8 cellular contexts compared by ENCODE assay signal in genomic region chr13:42048323-42048624, GRCh38. TPM values are rescaled to one million over a fixed set of nuclear protein-coding genes. Genes with fewer than 3 reads are reported as not detected.
DNase-seq lines count a peak whose midpoint lies in the region; ATAC-seq lines count a peak whose summit lies in the region.

No MANE protein-coding gene starts in this region.

- H3K36me3 Mint-ChIP-seq in activated naive CD8-positive, alpha-beta T cell treated with anti-CD3 and anti-CD28 coated beads for 36 hours = peaks cover 24% of the 10 kb centered on the region

- peak overlapping the region; percentile 87 for H3K4me3 ChIP-seq in iPS-18a (ENCODE audit: low read length)

- no peaks in the 10 kb centered on the region for H3K9me3 Mint-ChIP-seq in activated naive CD8-positive, alpha-beta T cell treated with anti-CD3 and anti-CD28 coated beads for 36 hours

- H3K4me1 ChIP-seq in iPS-18a (ENCODE audit: control insufficient read depth, low read depth, low read length) = peaks cover 5% of the 10 kb centered on the region

- peak; percentile 30 for ATAC-seq in HG03439 (IDR thresholded peaks at IDR 0.05; ENCODE audit: unreplicated experiment)
- peak; percentile 29 for ATAC-seq in stimulated activated naive CD8-positive, alpha-beta T cell treated with anti-CD3 and anti-CD28 coated beads, Interleukin-15, Interleukin-2, amounts not matched to agents 100 U/mL and 50 U/mL, for 24 hours

- peak overlapping the region; percentile 52 for H3K9ac ChIP-seq in iPS-18a (ENCODE audit: low read length)

- H3K27ac ChIP-seq in iPS-18a (ENCODE audit: low read length) = no peak overlapping the region

- DNase-seq in activated gamma-delta T cell (lab: John Stamatoyannopoulos, UW) (peak; percentile 20), activated gamma-delta T cell treated with Interleukin-2 at 50 U/mL for 16 hours (no peak), UCSD-AML1 (lab: John Stamatoyannopoulos, UW; ENCODE audit: unreplicated experiment) (no peak), H4 (ENCODE audit: low spot score) (no peak)
- no peak for DNase-seq in activated naive CD8-positive, alpha-beta T cell treated with anti-CD3 and anti-CD28 coated beads for 36 hours
- DNase-seq in stimulated activated naive CD8-positive, alpha-beta T cell treated with anti-CD3 and anti-CD28 coated beads, Interleukin-15, Interleukin-2, amounts not matched to agents 100 U/mL and 50 U/mL, for 24 hours = no peak

- H3K4me1 Mint-ChIP-seq in activated naive CD8-positive, alpha-beta T cell treated with anti-CD3 and anti-CD28 coated beads for 36 hours = peaks cover 17% of the 10 kb centered on the region

- H3K27me3 ChIP-seq in iPS-18a (ENCODE audit: control insufficient read depth, insufficient read depth, low read length) = peaks cover 46% of the 10 kb centered on the region

- H3K27me3 Mint-ChIP-seq in activated naive CD8-positive, alpha-beta T cell treated with anti-CD3 and anti-CD28 coated beads for 36 hours = peaks cover 7% of the 10 kb centered on the region

- peak overlapping the region; percentile 92 for H3K4me3 Mint-ChIP-seq in activated naive CD8-positive, alpha-beta T cell treated with anti-CD3 and anti-CD28 coated beads for 36 hours

- peak overlapping the region; percentile 82 for H3K27ac Mint-ChIP-seq in activated naive CD8-positive, alpha-beta T cell treated with anti-CD3 and anti-CD28 coated beads for 36 hours

- H3K36me3 ChIP-seq in iPS-18a (ENCODE audit: control insufficient read depth, low read depth, low read length) = no peaks in the 10 kb centered on the region

- no peaks in the 10 kb centered on the region for H3K9me3 ChIP-seq in iPS-18a (ENCODE audit: control insufficient read depth, low read depth, low read length)

RNA-seq across cellular contexts. Expression of gene DGKH, which starts 0.2 kb away (rescaled TPM):
- total RNA-seq in activated naive CD8-positive, alpha-beta T cell treated with anti-CD3 and anti-CD28 coated beads for 36 hours = 10 to 100 TPM; 11.7 to 12.2 TPM
- 2.7 and 3.3 TPM in 2 replicates for total RNA-seq in H4 (2014; rRNA removed; shearing (Covaris generic))
